ENCODE assay signal across 1 cellular context in genomic region chr7:39911167-39911566, GRCh38.
TF ChIP-seq lines count a peak whose summit lies in the region.

No MANE protein-coding gene starts in this region.

TF ChIP-seq in A549, 52 proteins besides CTCF, POLR2A, EP300 and RAD21 (continued from another document):
- no peak for TF ChIP-seq HES2 (IDR thresholded peaks at IDR 0.05)
- TF ChIP-seq MAFK (IDR thresholded peaks at IDR 0.05; ENCODE audit: partially characterized antibody): no peak
- TF ChIP-seq JUN (IDR thresholded peaks at IDR 0.05): no peak
- TF ChIP-seq CBX2 (IDR thresholded peaks at IDR 0.05; ENCODE audit: borderline replicate concordance, low read depth): no peak
